Comparison of ENCODE assay signal across 1 cellular context in the genomic region with DNA sequence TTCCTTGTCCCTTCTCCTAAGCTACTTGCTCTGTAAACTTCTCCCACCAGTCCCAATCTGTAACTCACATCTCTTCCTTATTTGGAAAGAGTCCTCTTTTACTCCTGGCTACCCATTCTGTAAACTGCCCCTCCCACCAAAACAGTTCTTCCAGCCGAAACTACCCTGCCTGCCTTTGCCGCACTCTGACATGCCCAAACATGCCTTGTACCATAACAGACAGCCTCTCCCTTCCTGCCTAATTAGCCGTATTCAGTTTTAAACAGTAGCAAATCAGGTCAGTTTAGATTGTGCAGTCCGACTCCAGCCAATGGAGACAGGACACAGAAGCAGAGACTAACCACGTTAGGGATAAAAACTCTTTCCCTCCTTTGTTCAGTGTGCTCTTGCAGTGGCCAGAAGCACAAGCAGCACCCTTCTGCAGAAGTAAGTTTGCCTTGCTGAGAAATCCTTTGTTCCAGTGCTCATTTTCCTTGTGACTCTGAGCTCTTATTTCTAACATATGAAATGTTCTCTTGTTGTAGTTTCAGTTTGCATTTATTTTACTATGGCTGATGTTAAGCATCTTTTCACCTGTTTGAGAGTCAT.
TF ChIP-seq lines count a peak whose summit lies in the region.

No MANE protein-coding gene starts in this region.

TF ChIP-seq in HCT116, 20 proteins besides CTCF, POLR2A, EP300 and RAD21 (continued from another document):
- TF ChIP-seq, protein P1, sequence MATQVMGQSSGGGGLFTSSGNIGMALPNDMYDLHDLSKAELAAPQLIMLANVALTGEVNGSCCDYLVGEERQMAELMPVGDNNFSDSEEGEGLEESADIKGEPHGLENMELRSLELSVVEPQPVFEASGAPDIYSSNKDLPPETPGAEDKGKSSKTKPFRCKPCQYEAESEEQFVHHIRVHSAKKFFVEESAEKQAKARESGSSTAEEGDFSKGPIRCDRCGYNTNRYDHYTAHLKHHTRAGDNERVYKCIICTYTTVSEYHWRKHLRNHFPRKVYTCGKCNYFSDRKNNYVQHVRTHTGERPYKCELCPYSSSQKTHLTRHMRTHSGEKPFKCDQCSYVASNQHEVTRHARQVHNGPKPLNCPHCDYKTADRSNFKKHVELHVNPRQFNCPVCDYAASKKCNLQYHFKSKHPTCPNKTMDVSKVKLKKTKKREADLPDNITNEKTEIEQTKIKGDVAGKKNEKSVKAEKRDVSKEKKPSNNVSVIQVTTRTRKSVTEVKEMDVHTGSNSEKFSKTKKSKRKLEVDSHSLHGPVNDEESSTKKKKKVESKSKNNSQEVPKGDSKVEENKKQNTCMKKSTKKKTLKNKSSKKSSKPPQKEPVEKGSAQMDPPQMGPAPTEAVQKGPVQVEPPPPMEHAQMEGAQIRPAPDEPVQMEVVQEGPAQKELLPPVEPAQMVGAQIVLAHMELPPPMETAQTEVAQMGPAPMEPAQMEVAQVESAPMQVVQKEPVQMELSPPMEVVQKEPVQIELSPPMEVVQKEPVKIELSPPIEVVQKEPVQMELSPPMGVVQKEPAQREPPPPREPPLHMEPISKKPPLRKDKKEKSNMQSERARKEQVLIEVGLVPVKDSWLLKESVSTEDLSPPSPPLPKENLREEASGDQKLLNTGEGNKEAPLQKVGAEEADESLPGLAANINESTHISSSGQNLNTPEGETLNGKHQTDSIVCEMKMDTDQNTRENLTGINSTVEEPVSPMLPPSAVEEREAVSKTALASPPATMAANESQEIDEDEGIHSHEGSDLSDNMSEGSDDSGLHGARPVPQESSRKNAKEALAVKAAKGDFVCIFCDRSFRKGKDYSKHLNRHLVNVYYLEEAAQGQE (IDR thresholded peaks at IDR 0.05; ENCODE audit: low read depth), result no peak
